ENCODE assay signal across 36 cellular contexts in the genomic region with DNA sequence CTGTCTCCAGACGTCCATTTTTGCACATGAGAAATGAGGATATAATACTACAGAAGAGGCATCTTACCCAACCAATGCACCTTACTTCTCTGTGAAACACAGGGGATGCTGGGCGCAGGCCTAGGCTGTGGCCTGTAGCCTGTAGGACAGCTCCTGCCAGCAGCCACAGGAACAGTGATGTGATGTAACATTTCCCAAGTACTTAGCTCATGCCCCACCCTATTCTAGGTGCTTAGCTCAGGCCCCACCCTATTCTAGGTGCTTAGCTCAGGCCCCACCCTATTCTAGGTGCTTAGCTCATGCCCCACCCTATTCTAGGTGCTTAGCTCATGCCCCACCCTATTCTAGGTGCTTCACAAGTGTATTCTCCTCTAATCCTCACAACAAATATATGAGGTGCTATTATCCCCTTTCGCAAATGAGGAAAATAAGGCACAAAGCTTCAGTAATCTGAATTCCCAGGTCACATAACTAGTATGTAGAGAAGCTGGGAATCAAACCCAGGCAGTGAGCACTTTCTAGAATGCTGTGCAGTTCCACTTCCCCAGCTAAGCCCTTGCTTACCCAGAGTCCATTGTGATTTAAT. TPM values are rescaled to one million over a fixed set of nuclear protein-coding genes. Genes with fewer than 3 reads are reported as not detected.
"Had no signal": no experiment of that assay in that cellular context is flagged by ENCODE, and none has a peak within 500 bp of the region (broad histone marks: within the 10 kb centered on the region; RNA-seq: fewer than 3 reads in every experiment).

No MANE protein-coding gene starts in this region.

- H3K27me3 ChIP-seq: ascending aorta, esophagus squamous epithelium, gastrocnemius medialis, ovary, vagina had no signal

- DNase-seq: activated CD4-positive, alpha-beta memory T cell treated with anti-CD3 and anti-CD28 coated beads for 36 hours; activated CD4-positive, alpha-beta T cell treated with anti-CD3 and anti-CD28 coated beads, Interleukin-2, amount 10 ng/mL, durations not matched to agents 24 days and 14 days; activated CD4-positive, CD25-positive, alpha-beta regulatory T cell treated with anti-CD3 and anti-CD28 coated beads, Interleukin-2, amount 50 U/mL, for 72 hours; activated CD8-positive, alpha-beta memory T cell treated with anti-CD3 and anti-CD28 coated beads, Interleukin-2, amount 50 U/mL, for 4 hours; activated effector memory CD4-positive, alpha-beta T cell treated with anti-CD3 and anti-CD28 coated beads, Interleukin-2, amount 50 U/mL, for 16 hours; activated naive CD4-positive, alpha-beta T cell treated with anti-CD3 and anti-CD28 coated beads for 36 hours; activated naive CD8-positive, alpha-beta T cell treated with anti-CD3 and anti-CD28 coated beads, Interleukin-2, amount 10 ng/mL, durations not matched to agents 7 days and 5 days; activated T-cell treated with anti-CD3 and anti-CD28 coated beads, Interleukin-2, amount 50 U/mL, for 1 hour; caudate nucleus; endodermal cell; esophagus squamous epithelium; gastrocnemius medialis; glutamatergic neuron; left ventricle myocardium superior; mammary epithelial cell; naive thymus-derived CD4-positive, alpha-beta T cell; ovary; retina; stimulated activated CD4-positive, alpha-beta T cell treated with anti-CD3 and anti-CD28 coated beads, Interleukin-4, amount 100 ng/mL, for 24 hours; T-helper 2 cell had no signal

- ATAC-seq: gastrocnemius medialis; left ventricle myocardium superior; naive thymus-derived CD4-positive, alpha-beta T cell; sciatic nerve; stimulated activated effector memory CD8-positive, alpha-beta T cell treated with anti-CD3 and anti-CD28 coated beads, Interleukin-12 subunit alpha, Interleukin-12 subunit beta, amount 100 ng/mL, for 72 hours had no signal

- H3K36me3 Mint-ChIP-seq: activated CD4-positive, alpha-beta memory T cell treated with anti-CD3 and anti-CD28 coated beads for 36 hours; brain; type B pancreatic cell had no signal

- H3K27ac Mint-ChIP-seq: activated CD4-positive, alpha-beta memory T cell treated with anti-CD3 and anti-CD28 coated beads for 36 hours; activated CD4-positive, alpha-beta T cell treated with anti-CD3 and anti-CD28 coated beads, Interleukin-2, amount 10 ng/mL, durations not matched to agents 24 days and 14 days; activated naive CD4-positive, alpha-beta T cell treated with anti-CD3 and anti-CD28 coated beads for 36 hours; activated naive CD8-positive, alpha-beta T cell treated with anti-CD3 and anti-CD28 coated beads, Interleukin-2, amount 10 ng/mL, durations not matched to agents 7 days and 5 days; activated T-helper 1 cell treated with anti-CD3 and anti-CD28 coated beads, Interleukin-12 subunit alpha, Interleukin-12 subunit beta, Interleukin-2, Interleukin-4 antibody, amounts not matched to agents 30 ng/mL and 10 ng/mL and 1 ng/mL, durations not matched to agents 14 hours and 24 hours and 36 hours; brain; dendritic cell treated with granulocyte-macrophage colony-stimulating factor and Interleukin-4, amounts not matched to agents 40 ng/mL and 50 ng/mL, for 4 days; endodermal cell; naive thymus-derived CD4-positive, alpha-beta T cell; stimulated activated effector memory CD8-positive, alpha-beta T cell treated with anti-CD3 and anti-CD28 coated beads, Interleukin-12 subunit alpha, Interleukin-12 subunit beta, amount 100 ng/mL, for 72 hours; stimulated activated naive CD8-positive, alpha-beta T cell treated with anti-CD3 and anti-CD28 coated beads, Interleukin-15, Interleukin-2, amounts not matched to agents 100 ng/mL and 50 ng/mL, for 24 hours; type B pancreatic cell had no signal

- FAIRE-seq: islet of Langerhans had no signal

- H3K27ac ChIP-seq: ascending aorta, esophagus squamous epithelium, gastrocnemius medialis, ovary, prostate gland, skin epidermis, thoracic aorta, vagina had no signal

- H3K36me3 ChIP-seq: ascending aorta, esophagus squamous epithelium, gastrocnemius medialis, ovary, prostate gland, thoracic aorta, vagina had no signal

- H3K9me3 Mint-ChIP-seq: activated CD4-positive, alpha-beta memory T cell treated with anti-CD3 and anti-CD28 coated beads for 36 hours; activated CD4-positive, alpha-beta T cell treated with anti-CD3 and anti-CD28 coated beads, Interleukin-2, amount 10 ng/mL, durations not matched to agents 24 days and 14 days; activated naive CD4-positive, alpha-beta T cell treated with anti-CD3 and anti-CD28 coated beads for 36 hours; activated naive CD8-positive, alpha-beta T cell treated with anti-CD3 and anti-CD28 coated beads, Interleukin-2, amount 10 ng/mL, durations not matched to agents 7 days and 5 days; activated T-helper 1 cell treated with anti-CD3 and anti-CD28 coated beads, Interleukin-12 subunit alpha, Interleukin-12 subunit beta, Interleukin-2, Interleukin-4 antibody, amounts not matched to agents 30 ng/mL and 10 ng/mL and 1 ng/mL, durations not matched to agents 14 hours and 24 hours and 36 hours; brain; dendritic cell treated with granulocyte-macrophage colony-stimulating factor and Interleukin-4, amounts not matched to agents 40 ng/mL and 50 ng/mL, for 4 days; endodermal cell; naive thymus-derived CD4-positive, alpha-beta T cell; stimulated activated effector memory CD8-positive, alpha-beta T cell treated with anti-CD3 and anti-CD28 coated beads, Interleukin-12 subunit alpha, Interleukin-12 subunit beta, amount 100 ng/mL, for 72 hours; stimulated activated naive CD8-positive, alpha-beta T cell treated with anti-CD3 and anti-CD28 coated beads, Interleukin-15, Interleukin-2, amounts not matched to agents 100 ng/mL and 50 ng/mL, for 24 hours; type B pancreatic cell had no signal

- H3K4me3 Mint-ChIP-seq: activated CD4-positive, alpha-beta memory T cell treated with anti-CD3 and anti-CD28 coated beads for 36 hours; activated CD4-positive, alpha-beta T cell treated with anti-CD3 and anti-CD28 coated beads, Interleukin-2, amount 10 ng/mL, durations not matched to agents 24 days and 14 days; activated naive CD4-positive, alpha-beta T cell treated with anti-CD3 and anti-CD28 coated beads for 36 hours; activated naive CD8-positive, alpha-beta T cell treated with anti-CD3 and anti-CD28 coated beads, Interleukin-2, amount 10 ng/mL, durations not matched to agents 7 days and 5 days; activated T-helper 1 cell treated with anti-CD3 and anti-CD28 coated beads, Interleukin-12 subunit alpha, Interleukin-12 subunit beta, Interleukin-2, Interleukin-4 antibody, amounts not matched to agents 30 ng/mL and 10 ng/mL and 1 ng/mL, durations not matched to agents 14 hours and 24 hours and 36 hours; brain; dendritic cell treated with granulocyte-macrophage colony-stimulating factor and Interleukin-4, amounts not matched to agents 40 ng/mL and 50 ng/mL, for 4 days; endodermal cell; naive thymus-derived CD4-positive, alpha-beta T cell; stimulated activated effector memory CD8-positive, alpha-beta T cell treated with anti-CD3 and anti-CD28 coated beads, Interleukin-12 subunit alpha, Interleukin-12 subunit beta, amount 100 ng/mL, for 72 hours; stimulated activated naive CD8-positive, alpha-beta T cell treated with anti-CD3 and anti-CD28 coated beads, Interleukin-15, Interleukin-2, amounts not matched to agents 100 ng/mL and 50 ng/mL, for 24 hours; type B pancreatic cell had no signal

- H3K4me3 ChIP-seq: ascending aorta, esophagus squamous epithelium, gastrocnemius medialis, ovary, prostate gland, skin epidermis, thoracic aorta, vagina had no signal

- H3K9me3 ChIP-seq: ascending aorta, esophagus squamous epithelium, gastrocnemius medialis, ovary, prostate gland, thoracic aorta, vagina had no signal

- H3K27me3 Mint-ChIP-seq: activated CD4-positive, alpha-beta memory T cell treated with anti-CD3 and anti-CD28 coated beads for 36 hours; activated CD4-positive, alpha-beta T cell treated with anti-CD3 and anti-CD28 coated beads, Interleukin-2, amount 10 ng/mL, durations not matched to agents 24 days and 14 days; activated naive CD8-positive, alpha-beta T cell treated with anti-CD3 and anti-CD28 coated beads, Interleukin-2, amount 10 ng/mL, durations not matched to agents 7 days and 5 days; brain; naive thymus-derived CD4-positive, alpha-beta T cell; stimulated activated naive CD8-positive, alpha-beta T cell treated with anti-CD3 and anti-CD28 coated beads, Interleukin-15, Interleukin-2, amounts not matched to agents 100 ng/mL and 50 ng/mL, for 24 hours had no signal

RNA-seq across cellular contexts. Expression of gene TTC24, which starts 7.5 kb away (rescaled TPM):
- total RNA-seq: ascending aorta, endodermal cell, esophagus squamous epithelium, left ventricle myocardium superior, mammary epithelial cell, prostate gland, sciatic nerve, subcutaneous adipose tissue, thoracic aorta, vagina had no signal
- polyA plus RNA-seq: mammary epithelial cell, neural cell had no signal

RNA-seq across cellular contexts. Expression of gene IQGAP3, which starts 14.6 kb away (rescaled TPM):
- total RNA-seq: ascending aorta had no signal
- polyA plus RNA-seq: naive thymus-derived CD4-positive, alpha-beta T cell; neural cell had no signal

RNA-seq across cellular contexts. Expression of gene HAPLN2, which starts 32.2 kb away (rescaled TPM):
- total RNA-seq: activated CD4-positive, alpha-beta T cell treated with anti-CD3 and anti-CD28 coated beads, Interleukin-2, amount 10 ng/mL, durations not matched to agents 24 days and 14 days; activated CD8-positive, alpha-beta memory T cell treated with anti-CD3 and anti-CD28 coated beads for 36 hours; activated T-helper 1 cell treated with anti-CD3 and anti-CD28 coated beads, Interleukin-12 subunit alpha, Interleukin-12 subunit beta, Interleukin-2, Interleukin-4 antibody, amounts not matched to agents 30 ng/mL and 10 ng/mL and 1 ng/mL, durations not matched to agents 14 hours and 24 hours and 36 hours; mammary epithelial cell; naive thymus-derived CD4-positive, alpha-beta T cell; vagina had no signal
- polyA plus RNA-seq: mammary epithelial cell; naive thymus-derived CD4-positive, alpha-beta T cell had no signal
